Comparison of ENCODE assay signal across 15 cellular contexts in the genomic region with DNA sequence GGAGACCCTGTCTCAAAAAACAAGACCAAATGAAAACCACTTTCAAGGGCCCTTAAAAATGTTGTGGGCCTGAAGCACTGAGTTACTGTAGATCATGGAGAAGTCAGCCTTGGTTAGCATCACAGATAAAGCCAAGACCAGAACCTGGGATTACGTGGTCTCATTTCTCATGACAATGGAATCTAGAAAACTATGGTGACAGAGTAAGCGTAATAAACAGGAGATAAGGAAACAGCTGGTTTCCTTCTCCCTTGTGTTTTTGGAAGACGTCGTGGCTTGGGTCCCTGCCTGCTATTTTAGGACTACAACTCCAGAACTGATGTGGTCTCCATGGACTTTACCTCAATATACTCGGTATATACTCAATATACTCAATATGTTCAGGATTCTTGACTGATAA.
A peak's percentile ranks its signal among the peaks of the same experiment; 100 is the strongest.
DNase-seq lines count a peak whose midpoint lies in the region; ATAC-seq and TF ChIP-seq lines count a peak whose summit lies in the region.
"Had no signal": no experiment of that assay in that cellular context is flagged by ENCODE, and none has a peak within 500 bp of the region (broad histone marks: within the 10 kb centered on the region; RNA-seq: fewer than 3 reads in every experiment).

No MANE protein-coding gene starts in this region.

- no peaks in the 10 kb centered on the region for H3K27me3 Mint-ChIP-seq in activated T-cell treated with anti-CD3 and anti-CD28 coated beads, Interleukin-2, amount 50 U/mL, for 4 hours (ENCODE audit: low read depth)
- H3K27me3 Mint-ChIP-seq: activated CD4-positive, alpha-beta T cell treated with anti-CD3 and anti-CD28 coated beads for 36 hours; CD8-positive, alpha-beta memory T cell had no signal

- no peak overlapping the region for H3K4me3 ChIP-seq in HFF-Myc (replicated peaks; ENCODE audit: low read depth, low read length)
- no peak overlapping the region for H3K4me3 ChIP-seq in astrocyte of the cerebellum (ENCODE audit: low read depth, low read length)
- H3K4me3 ChIP-seq in left ventricle myocardium inferior = no peak overlapping the region

- peaks cover 4% of the 10 kb centered on the region for H3K9me3 Mint-ChIP-seq in activated T-cell treated with anti-CD3 and anti-CD28 coated beads, Interleukin-2, amount 50 U/mL, for 4 hours
- H3K9me3 Mint-ChIP-seq: T-helper 2 cell treated with Interferon-gamma antibody and Interleukin-4, amounts not matched to agents 5 μg/mL and 100 μg/mL, for 36 hours had no signal

- peaks cover 12% of the 10 kb centered on the region for H3K4me1 ChIP-seq in left ventricle myocardium inferior

- in situ Hi-C loops in astrocyte of the cerebellum (cut with HindIII; ENCODE audit: low sequenced_read_pairs) = no loop called here

- no peaks in the 10 kb centered on the region for H3K4me1 Mint-ChIP-seq in activated T-cell treated with anti-CD3 and anti-CD28 coated beads, Interleukin-2, amount 50 U/mL, for 4 hours (ENCODE audit: low read depth)
- H3K4me1 Mint-ChIP-seq: activated CD4-positive, alpha-beta T cell treated with anti-CD3 and anti-CD28 coated beads for 36 hours; CD8-positive, alpha-beta memory T cell had no signal

- H3K27me3 ChIP-seq in left ventricle myocardium inferior (ENCODE audit: low read depth) = peaks cover 7% of the 10 kb centered on the region

- intact Hi-C loops in left ventricle myocardium inferior (cut with micrococcal nuclease) = no loop called here

- no peaks in the 10 kb centered on the region for H3K36me3 ChIP-seq in left ventricle myocardium inferior

- no peaks in the 10 kb centered on the region for H3K36me3 Mint-ChIP-seq in activated T-cell treated with anti-CD3 and anti-CD28 coated beads, Interleukin-2, amount 50 U/mL, for 4 hours (ENCODE audit: insufficient read depth)
- H3K36me3 Mint-ChIP-seq: CD8-positive, alpha-beta memory T cell had no signal

- ATAC-seq in GM21526 (IDR thresholded peaks at IDR 0.05; ENCODE audit: low FRiP score, unreplicated experiment) = no peak
- ATAC-seq in activated T-cell treated with anti-CD3 and anti-CD28 coated beads, Interleukin-2, amount 50 U/mL, for 4 hours = no peak
- ATAC-seq: activated CD4-positive, alpha-beta T cell treated with anti-CD3 and anti-CD28 coated beads for 36 hours had no signal

- no peak for TF ChIP-seq CTCF in HFF-Myc (IDR thresholded peaks at IDR 0.05; ENCODE audit: low read depth, low read length, missing control alignments)
- TF ChIP-seq CTCF in astrocyte of the cerebellum (IDR thresholded peaks at IDR 0.05; ENCODE audit: low read depth, low read length, missing control alignments) = no peak
- TF ChIP-seq CTCF in left ventricle myocardium inferior (IDR thresholded peaks at IDR 0.05; ENCODE audit: borderline replicate concordance) = no peak

- H3K4me3 Mint-ChIP-seq in activated T-cell treated with anti-CD3 and anti-CD28 coated beads, Interleukin-2, amount 50 U/mL, for 4 hours = no peak overlapping the region
- H3K4me3 Mint-ChIP-seq: activated CD4-positive, alpha-beta T cell treated with anti-CD3 and anti-CD28 coated beads for 36 hours; CD8-positive, alpha-beta memory T cell; T-helper 2 cell treated with Interferon-gamma antibody and Interleukin-4, amounts not matched to agents 5 μg/mL and 100 μg/mL, for 36 hours had no signal

- H3K27ac ChIP-seq in left ventricle myocardium inferior (replicated peaks) = peak overlapping the region; percentile 49

- DNase-seq in HFF-Myc (ENCODE audit: extremely low read depth, low read depth) (peak; percentile 6), astrocyte of the cerebellum (ENCODE audit: low read depth) (peak; percentile 35), left ventricle myocardium inferior (no peak), stromal cell of bone marrow (ENCODE audit: low read depth) (peak; percentile 19), nucleus accumbens (lab: John Stamatoyannopoulos, UW) (no peak)
- DNase-seq in activated T-cell treated with anti-CD3 and anti-CD28 coated beads, Interleukin-2, amount 50 U/mL, for 4 hours = no peak
- DNase-seq: activated CD4-positive, alpha-beta T cell treated with anti-CD3 and anti-CD28 coated beads for 36 hours; activated naive CD4-positive, alpha-beta T cell treated with anti-CD3 and anti-CD28 coated beads, Interleukin-2, amount 50 U/mL, for 16 hours; CD8-positive, alpha-beta memory T cell; central memory CD4-positive, alpha-beta T cell; MM.1S; NCI-H2107; NCI-H82 had no signal

- no peaks in the 10 kb centered on the region for H3K9me3 ChIP-seq in left ventricle myocardium inferior (replicated peaks)

Comparison
In these comparisons a context has a peak if more than half of its experiments do, and no peak if none do; other contexts are left out.
1. DNase-seq: peak in HFF-Myc (single experiment), astrocyte of the cerebellum (single experiment) and stromal cell of bone marrow (single experiment); none in left ventricle myocardium inferior (single experiment), activated T-cell treated with anti-CD3 and anti-CD28 coated beads, Interleukin-2, amount 50 U/mL, for 4 hours (single experiment) and nucleus accumbens (0 of 56).